Comparison of ENCODE assay signal across 10 cellular contexts in genomic region chr16:3266873-3267537, GRCh38. TPM values are rescaled to one million over a fixed set of nuclear protein-coding genes. Genes with fewer than 3 reads are reported as not detected.
DNase-seq lines count a peak whose midpoint lies in the region; ATAC-seq lines count a peak whose summit lies in the region.
"Had no signal": no experiment of that assay in that cellular context is flagged by ENCODE, and none has a peak within 500 bp of the region (broad histone marks: within the 10 kb centered on the region; RNA-seq: fewer than 3 reads in every experiment).

No MANE protein-coding gene starts in this region.

- H3K36me3 Mint-ChIP-seq in activated naive CD8-positive, alpha-beta T cell, result peaks cover 3% of the 10 kb centered on the region
- H3K36me3 Mint-ChIP-seq: naive B cell had no signal

- no peaks in the 10 kb centered on the region for H3K9me3 Mint-ChIP-seq in activated naive CD8-positive, alpha-beta T cell (ENCODE audit: low read depth)
- H3K9me3 Mint-ChIP-seq: activated B cell treated with CpG ODN at 0.5 μM for 24 hours had no signal

- H3K27me3 Mint-ChIP-seq in activated naive CD8-positive, alpha-beta T cell, result no peaks in the 10 kb centered on the region
- H3K27me3 Mint-ChIP-seq: activated B cell treated with CpG ODN at 0.5 μM for 24 hours, naive B cell had no signal

- DNase-seq in NCI-H1092 treated with DMSO at 0.1 percent for 48 hours (lab: John Stamatoyannopoulos, UW), result peak; percentile 36
- no peak for DNase-seq in NCI-H1092 (lab: John Stamatoyannopoulos, UW)
- peak; percentile 43 for DNase-seq in M059J (ENCODE audit: low read depth)
- DNase-seq in kidney tubule cell (ENCODE audit: low spot score), result peak; percentile 46
- no peak for DNase-seq in stimulated activated naive CD4-positive, alpha-beta T cell (lab: John Stamatoyannopoulos, UW)
- no peak for DNase-seq in stimulated activated CD4-positive, alpha-beta T cell treated with anti-CD3 and anti-CD28 coated beads, Interleukin-4, amount 100 ng/mL, for 24 hours
- DNase-seq: activated B cell treated with CpG ODN at 0.5 μM for 24 hours, naive B cell had no signal

- peak overlapping the region; percentile 8 for H3K4me3 Mint-ChIP-seq in activated naive CD8-positive, alpha-beta T cell
- H3K4me3 Mint-ChIP-seq: activated B cell treated with CpG ODN at 0.5 μM for 24 hours had no signal

- H3K27ac Mint-ChIP-seq in activated naive CD8-positive, alpha-beta T cell, result peak overlapping the region; percentile 5

- no peak for ATAC-seq in HG03457 (IDR thresholded peaks at IDR 0.05; ENCODE audit: unreplicated experiment)

- peaks cover 38% of the 10 kb centered on the region for H3K4me1 Mint-ChIP-seq in activated naive CD8-positive, alpha-beta T cell (ENCODE audit: low read depth)

RNA-seq across cellular contexts. Expression of gene MEFV, which starts 10.6 kb away (rescaled TPM):
- total RNA-seq in M059J (2014; rRNA removed; shearing (Covaris generic)), result 0.39 TPM in 1 of 2 replicates, not detected in the other
- total RNA-seq: activated B cell treated with CpG ODN at 0.5 μM for 24 hours had no signal

RNA-seq across cellular contexts. Expression of gene ZNF263, which starts 16.3 kb away (rescaled TPM):
- total RNA-seq in M059J (2014; rRNA removed; shearing (Covaris generic)), result 37.4 and 48.8 TPM in 2 replicates

RNA-seq across cellular contexts. Expression of gene ZNF200, which starts 32.0 kb away (rescaled TPM):
- 10.0 and 17.4 TPM in 2 replicates for total RNA-seq in M059J (2014; rRNA removed; shearing (Covaris generic))

RNA-seq across cellular contexts. Expression of gene TIGD7, which starts 38.2 kb away (rescaled TPM):
- total RNA-seq in M059J (2014; rRNA removed; shearing (Covaris generic)), result 7.5 and 10.6 TPM in 2 replicates

RNA-seq across cellular contexts. Expression of gene ZNF75A, which starts 38.3 kb away (rescaled TPM):
- 16.5 and 22.7 TPM in 2 replicates for total RNA-seq in M059J (2014; rRNA removed; shearing (Covaris generic))

Comparison
In these comparisons a context has a peak if more than half of its experiments do, and no peak if none do; other contexts are left out.
1. DNase-seq: peak in NCI-H1092 treated with DMSO at 0.1 percent for 48 hours (single experiment), M059J (single experiment) and kidney tubule cell (single experiment); none in NCI-H1092 (single experiment), stimulated activated naive CD4-positive, alpha-beta T cell (0 of 6) and stimulated activated CD4-positive, alpha-beta T cell treated with anti-CD3 and anti-CD28 coated beads, Interleukin-4, amount 100 ng/mL, for 24 hours (single experiment).